19 cellular contexts compared by ENCODE assay signal in the genomic region with DNA sequence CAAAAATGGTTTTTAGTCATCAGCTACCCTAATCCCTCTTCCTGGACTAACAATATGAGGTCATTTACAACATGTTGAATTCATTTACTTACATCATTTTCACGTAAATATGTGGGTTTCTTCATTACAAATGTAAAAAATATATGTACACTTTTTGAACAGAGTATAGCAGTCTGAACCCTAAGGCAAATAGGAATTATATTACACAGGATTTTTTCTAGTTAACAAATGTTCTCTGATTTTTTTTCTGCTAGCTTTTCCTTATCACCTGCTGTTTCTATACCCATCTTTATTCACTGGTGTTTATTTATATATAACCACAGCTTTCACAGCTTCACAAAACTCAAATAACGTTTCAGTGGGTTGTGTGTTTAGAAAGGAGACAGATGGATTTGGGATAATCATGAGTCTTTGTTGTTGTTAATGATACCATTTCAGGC.
"Had no signal": no experiment of that assay in that cellular context is flagged by ENCODE, and none has a peak within 500 bp of the region (broad histone marks: within the 10 kb centered on the region; RNA-seq: fewer than 3 reads in every experiment).

No MANE protein-coding gene starts in this region.

- H3K9me3 ChIP-seq: adrenal gland, breast epithelium, suprapubic skin, transverse colon, uterus had no signal

- H3K27me3 ChIP-seq: adrenal gland, breast epithelium, suprapubic skin, transverse colon, uterus had no signal

- DNase-seq: activated CD4-positive, alpha-beta T cell treated with anti-CD3 and anti-CD28 coated beads, Interleukin-2, amount 50 U/mL, for 4 hours; activated gamma-delta T cell; adrenal gland; cortex of kidney; effector CD4-positive, alpha-beta T cell; hypothalamus; kidney; stimulated activated CD4-positive, alpha-beta T cell treated with anti-CD3 and anti-CD28 coated beads, Interleukin-4, amount 100 ng/mL, for 1 hour; stimulated activated naive CD8-positive, alpha-beta T cell treated with anti-CD3 and anti-CD28 coated beads, Interleukin-15, amount 100 ng/mL, for 72 hours; transverse colon; uterus had no signal

- H3K27ac ChIP-seq: adrenal gland, breast epithelium, parathyroid adenoma, suprapubic skin, transverse colon, uterus had no signal

- H3K4me3 ChIP-seq: adrenal gland, breast epithelium, lung, smooth muscle cell, suprapubic skin, transverse colon, uterus had no signal

- ATAC-seq: activated naive CD4-positive, alpha-beta T cell treated with anti-CD3 and anti-CD28 coated beads, Interleukin-2, amount 50 U/mL, for 72 hours; left lobe of liver; sciatic nerve; stimulated activated naive CD8-positive, alpha-beta T cell treated with anti-CD3 and anti-CD28 coated beads, Interleukin-15, amount 100 ng/mL, for 72 hours had no signal

- H3K4me1 ChIP-seq: adrenal gland, breast epithelium, parathyroid adenoma, uterus had no signal

- H3K36me3 ChIP-seq: adrenal gland, breast epithelium, suprapubic skin, transverse colon, uterus had no signal
